ENCODE assay signal across 13 cellular contexts in genomic region chr15:70558406-70559222, GRCh38.
DNase-seq lines count a peak whose midpoint lies in the region; ATAC-seq, FAIRE-seq and TF ChIP-seq lines count a peak whose summit lies in the region.
"Had no signal": no experiment of that assay in that cellular context is flagged by ENCODE, and none has a peak within 500 bp of the region (broad histone marks: within the 10 kb centered on the region; RNA-seq: fewer than 3 reads in every experiment).

No MANE protein-coding gene starts in this region.

- no peak for FAIRE-seq in astrocyte (lab: Jason Lieb, UNC)
- FAIRE-seq: endothelial cell of umbilical vein had no signal

- H3K9me3 ChIP-seq in BLaER1 treated with 17β-estradiol and CSF1 and Interleukin-3, amounts not matched to agents 10 nM and 100 nM (replicated peaks in 1 of 11), result no peaks in the 10 kb centered on the region
- H3K9me3 ChIP-seq in HEK293 (ENCODE audit: control insufficient read depth, insufficient read depth, low read depth, low read length) (no peaks in the 10 kb centered on the region), astrocyte (ENCODE audit: insufficient read depth, low read depth, low read length) (no peaks in the 10 kb centered on the region), neural progenitor cell (ENCODE audit: low read depth) (no peaks in the 10 kb centered on the region)
- H3K9me3 ChIP-seq: SJSA1 had no signal

- H3K4me2 ChIP-seq in BLaER1 treated with 17β-estradiol and CSF1 and Interleukin-3, amounts not matched to agents 10 nM and 100 nM, result peak overlapping the region; percentile 67 to 91 (median 80)
- H3K4me2 ChIP-seq in astrocyte (ENCODE audit: low read length) (peak overlapping the region; percentile 38), neural progenitor cell (no peak overlapping the region)

- TF ChIP-seq CTCF in HEK293 (tag by site-specific recombination; IDR thresholded peaks at IDR 0.05), result no peak
- TF ChIP-seq CTCF in astrocyte (IDR thresholded peaks at IDR 0.05; ENCODE audit: insufficient read depth, low read depth, low read length), result no peak
- no peak for TF ChIP-seq CTCF in natural killer cell (IDR thresholded peaks at IDR 0.05)
- no peak for TF ChIP-seq CTCF in neural progenitor cell (IDR thresholded peaks at IDR 0.05)
- no peak for TF ChIP-seq CTCF in GM10248 (IDR thresholded peaks at IDR 0.05; ENCODE audit: control extremely low read depth, extremely low read depth, low read depth, missing control alignments)

- H4K20me1 ChIP-seq in BLaER1 treated with 17β-estradiol and CSF1 and Interleukin-3, amounts not matched to agents 10 nM and 100 nM, result peaks cover 0 to 5% (median 0%) of the 10 kb centered on the region in 11 experiments; a peak in 1 of 22 replicates
- H4K20me1 ChIP-seq in astrocyte (ENCODE audit: insufficient read depth, low read length), result peaks cover 4% of the 10 kb centered on the region
- no peaks in the 10 kb centered on the region for H4K20me1 ChIP-seq in neural progenitor cell (ENCODE audit: low read depth)

- H3K4me1 Mint-ChIP-seq in astrocyte (ENCODE audit: low read depth, unreplicated experiment) (no peaks in the 10 kb centered on the region), natural killer cell (no peaks in the 10 kb centered on the region), neural progenitor cell (peaks cover 6% of the 10 kb centered on the region)
- H3K4me1 Mint-ChIP-seq: activated naive CD4-positive, alpha-beta T cell treated with anti-CD3 and anti-CD28 coated beads, Interleukin-2, amount 50 U/mL, for 24 hours had no signal

- H3K36me3 ChIP-seq in BLaER1 treated with 17β-estradiol and CSF1 and Interleukin-3, amounts not matched to agents 10 nM and 100 nM, result no peaks in the 10 kb centered on the region
- no peaks in the 10 kb centered on the region for H3K36me3 ChIP-seq in HEK293 (ENCODE audit: control insufficient read depth in 2 of 2, insufficient read depth in 1 of 2, low read length in 2 of 2)
- no peaks in the 10 kb centered on the region for H3K36me3 ChIP-seq in astrocyte (ENCODE audit: insufficient read depth, low read length)
- no peaks in the 10 kb centered on the region for H3K36me3 ChIP-seq in neural progenitor cell
- H3K36me3 ChIP-seq: SJSA1 had no signal

- H3K27ac Mint-ChIP-seq in astrocyte (ENCODE audit: unreplicated experiment) (no peak overlapping the region), natural killer cell (no peak overlapping the region), neural progenitor cell (no peak overlapping the region)
- H3K27ac Mint-ChIP-seq: activated naive CD4-positive, alpha-beta T cell treated with anti-CD3 and anti-CD28 coated beads, Interleukin-2, amount 50 U/mL, for 24 hours; immature natural killer cell had no signal

- H2AFZ ChIP-seq in astrocyte (ENCODE audit: low read depth, low read length) (no peak overlapping the region), neural progenitor cell (replicated peaks) (no peak overlapping the region)

- peak overlapping the region in 2 of 10 experiments; percentile 10 to 36; a peak in 2 of 20 replicates for H3K4me3 ChIP-seq in BLaER1 treated with 17β-estradiol and CSF1 and Interleukin-3, amounts not matched to agents 10 nM and 100 nM
- H3K4me3 ChIP-seq in HEK293 (ENCODE audit: low read depth, low read length), result no peak overlapping the region
- H3K4me3 ChIP-seq in astrocyte (ENCODE audit: insufficient read depth, low read depth, low read length), result no peak overlapping the region
- no peak overlapping the region for H3K4me3 ChIP-seq in neural progenitor cell
- H3K4me3 ChIP-seq: SJSA1 had no signal

- H3F3A ChIP-seq in neural progenitor cell (ENCODE audit: low read depth), result peaks cover 5% of the 10 kb centered on the region

- DNase-seq in astrocyte (ENCODE audit: low read depth) (no peak), natural killer cell (no peak), neural progenitor cell (ENCODE audit: low spot score) (no peak), head of caudate nucleus (no peak), CD1c-positive myeloid dendritic cell (ENCODE audit: extremely low spot score) (no peak), GM10248 (ENCODE audit: extremely low spot score) (no peak)
- DNase-seq: NCI-H1092 had no signal

- H3K27me3 Mint-ChIP-seq in astrocyte (ENCODE audit: low read depth, unreplicated experiment), result peaks cover 23% of the 10 kb centered on the region
- peaks cover 12 to 22% of the 10 kb centered on the region in 2 donors for H3K27me3 Mint-ChIP-seq in natural killer cell (ENCODE audit: low read depth in 2 of 2)
- H3K27me3 Mint-ChIP-seq in neural progenitor cell (ENCODE audit: insufficient read depth, low read depth), result peaks cover 8% of the 10 kb centered on the region
- H3K27me3 Mint-ChIP-seq: activated naive CD4-positive, alpha-beta T cell treated with anti-CD3 and anti-CD28 coated beads, Interleukin-2, amount 50 U/mL, for 24 hours had no signal

- H3K9me3 Mint-ChIP-seq in astrocyte (ENCODE audit: unreplicated experiment), result no peaks in the 10 kb centered on the region
- H3K9me3 Mint-ChIP-seq in natural killer cell, result no peaks in the 10 kb centered on the region
- H3K9me3 Mint-ChIP-seq in neural progenitor cell, result peaks cover 3% of the 10 kb centered on the region
- H3K9me3 Mint-ChIP-seq: activated naive CD4-positive, alpha-beta T cell treated with anti-CD3 and anti-CD28 coated beads, Interleukin-2, amount 50 U/mL, for 24 hours; immature natural killer cell had no signal

- POLR2A ChIA-PET in HEK293 (lab: Yijun Ruan, JAX) (no interaction called here), GM10248 (lab: Yijun Ruan, JAX) (no interaction called here)

- H3K4me3 Mint-ChIP-seq in astrocyte (ENCODE audit: unreplicated experiment) (no peak overlapping the region), natural killer cell (no peak overlapping the region), neural progenitor cell (no peak overlapping the region)
- H3K4me3 Mint-ChIP-seq: activated naive CD4-positive, alpha-beta T cell treated with anti-CD3 and anti-CD28 coated beads, Interleukin-2, amount 50 U/mL, for 24 hours; immature natural killer cell had no signal

- H3K36me3 Mint-ChIP-seq in astrocyte (ENCODE audit: low read depth, unreplicated experiment) (no peaks in the 10 kb centered on the region), natural killer cell (no peaks in the 10 kb centered on the region), neural progenitor cell (peaks cover 1% of the 10 kb centered on the region)
- H3K36me3 Mint-ChIP-seq: activated naive CD4-positive, alpha-beta T cell treated with anti-CD3 and anti-CD28 coated beads, Interleukin-2, amount 50 U/mL, for 24 hours; immature natural killer cell had no signal

- H3K79me2 ChIP-seq in astrocyte (ENCODE audit: insufficient read depth, low read length), result no peaks in the 10 kb centered on the region
- H3K79me2 ChIP-seq in neural progenitor cell (ENCODE audit: low read depth), result no peaks in the 10 kb centered on the region

- CTCF ChIA-PET in HEK293 (lab: Yijun Ruan, JAX), result interaction anchor here (0.8 to 1.7 kb wide), 2 partner anchors 10 to 51 kb away, joined by 3 read pairs; no protein-coding TSS in a partner anchor
- CTCF ChIA-PET in GM10248 (lab: Yijun Ruan, JAX), result interaction anchor here (1.0 kb wide), 2 partner anchors 14 to 92 kb away, joined by 3 read pairs; no protein-coding TSS in a partner anchor

- H3K9ac ChIP-seq in BLaER1 treated with 17β-estradiol and CSF1 and Interleukin-3, amounts not matched to agents 10 nM and 100 nM, result peak overlapping the region in 1 of 11 experiments; percentile 50; a peak in 1 of 22 replicates
- H3K9ac ChIP-seq in astrocyte (ENCODE audit: low read length) (no peak overlapping the region), neural progenitor cell (no peak overlapping the region)

- peaks cover 25 to 34% (median 28%) of the 10 kb centered on the region in 10 experiments for H3K4me1 ChIP-seq in BLaER1 treated with 17β-estradiol and CSF1 and Interleukin-3, amounts not matched to agents 10 nM and 100 nM
- H3K4me1 ChIP-seq in HEK293 (ENCODE audit: control insufficient read depth, insufficient read depth, low read length) (no peaks in the 10 kb centered on the region), astrocyte (ENCODE audit: insufficient read depth, low read length) (no peaks in the 10 kb centered on the region), neural progenitor cell (peaks cover 13% of the 10 kb centered on the region)

- intact Hi-C loops in natural killer cell (cut with micrococcal nuclease) (no loop called here), head of caudate nucleus (cut with DNase I) (no loop called here)

- peak in 2 of 3 donors; percentile 24 to 30 for ATAC-seq in natural killer cell

- H3K27ac ChIP-seq in BLaER1 treated with 17β-estradiol and CSF1 and Interleukin-3, amounts not matched to agents 10 nM and 100 nM, result no peak overlapping the region
- H3K27ac ChIP-seq in HEK293 (ENCODE audit: extremely low read depth, low read depth, low read length) (no peak overlapping the region), astrocyte (ENCODE audit: low read depth, low read length) (no peak overlapping the region), neural progenitor cell (no peak overlapping the region)
- H3K27ac ChIP-seq: SJSA1 had no signal

- H3K27me3 ChIP-seq in BLaER1 treated with 17β-estradiol and CSF1 and Interleukin-3, amounts not matched to agents 10 nM and 100 nM, result peaks cover 0 to 45% (median 0%) of the 10 kb centered on the region in 11 experiments; a peak in 7 of 22 replicates
- H3K27me3 ChIP-seq in astrocyte (ENCODE audit: insufficient read depth, low read length), result peaks cover 42% of the 10 kb centered on the region
- H3K27me3 ChIP-seq in neural progenitor cell, result no peaks in the 10 kb centered on the region
- H3K27me3 ChIP-seq: SJSA1 had no signal

TF ChIP-seq in HEK293, 187 proteins besides CTCF, POLR2A, EP300 and RAD21 (continues in another document):
- TF ChIP-seq YY2 (tag by site-specific recombination; IDR thresholded peaks at IDR 0.05), result 0 out of 2 replicates have a peak, but pooled peaks have one; percentile 56
- TF ChIP-seq ZBTB26 (tag by site-specific recombination; optimal IDR thresholded peaks at IDR 0.05), result peak; percentile 23
- peak; percentile 94 for TF ChIP-seq ZNF571 (tag by site-specific recombination; IDR thresholded peaks at IDR 0.05)
- TF ChIP-seq ZNF624 (tag by site-specific recombination; IDR thresholded peaks at IDR 0.05), result no peak
